In genomic region chr10:92240289-92241157, GRCh38 we compare ENCODE assay signal across 8 cellular contexts. TPM values are rescaled to one million over a fixed set of nuclear protein-coding genes. Genes with fewer than 3 reads are reported as not detected.
DNase-seq lines count a peak whose midpoint lies in the region; ATAC-seq and TF ChIP-seq lines count a peak whose summit lies in the region.

No MANE protein-coding gene starts in this region.

- peak; percentile 63 for ATAC-seq in GM18502 (IDR thresholded peaks at IDR 0.05; ENCODE audit: poor library complexity, unreplicated experiment)
- peak; percentile 57 for ATAC-seq in HG03045 (IDR thresholded peaks at IDR 0.05; ENCODE audit: unreplicated experiment)
- peak; percentile 43 for ATAC-seq in stimulated activated naive CD8-positive, alpha-beta T cell treated with anti-CD3 and anti-CD28 coated beads, Interleukin-15, amount 100 ng/mL, for 72 hours

- CTCF ChIA-PET in AG04449 (lab: Yijun Ruan, JAX), result no interaction called here
- CTCF ChIA-PET in activated CD4-positive, alpha-beta T cell treated with anti-CD3 and anti-CD28 coated beads, Interleukin-2, amount 10 ng/mL, durations not matched to agents 7 days and 5 days (lab: Charles Lee), result no interaction called here

- H3K4me1 Mint-ChIP-seq in activated CD4-positive, alpha-beta T cell treated with anti-CD3 and anti-CD28 coated beads, Interleukin-2, amount 10 ng/mL, durations not matched to agents 7 days and 5 days, result peaks cover 34% of the 10 kb centered on the region
- peaks cover 18% of the 10 kb centered on the region for H3K4me1 Mint-ChIP-seq in endothelial cell (ENCODE audit: unreplicated experiment)
- H3K4me1 Mint-ChIP-seq in stimulated activated naive CD8-positive, alpha-beta T cell treated with anti-CD3 and anti-CD28 coated beads, Interleukin-15, amount 100 ng/mL, for 72 hours, result peaks cover 36% of the 10 kb centered on the region

- no peak for DNase-seq in AG04449 (ENCODE audit: low read depth, low spot score)
- peak; percentile 79 for DNase-seq in NCI-H2227 treated with DMSO at 0.1 percent for 48 hours (lab: John Stamatoyannopoulos, UW)
- peak; percentile 48 for DNase-seq in activated CD4-positive, alpha-beta T cell treated with anti-CD3 and anti-CD28 coated beads, Interleukin-2, amount 10 ng/mL, durations not matched to agents 7 days and 5 days
- DNase-seq in endothelial cell (ENCODE audit: low spot score), result peak; percentile 28
- DNase-seq in lung microvascular endothelial cell (ENCODE audit: low read depth in 2 of 2), result peak; percentile 67 to 70
- peak; percentile 13 to 25 for DNase-seq in stimulated activated naive CD8-positive, alpha-beta T cell treated with anti-CD3 and anti-CD28 coated beads, Interleukin-15, amount 100 ng/mL, for 72 hours

- no peaks in the 10 kb centered on the region for H3K9me3 Mint-ChIP-seq in activated CD4-positive, alpha-beta T cell treated with anti-CD3 and anti-CD28 coated beads, Interleukin-2, amount 10 ng/mL, durations not matched to agents 7 days and 5 days
- H3K9me3 Mint-ChIP-seq in endothelial cell (ENCODE audit: unreplicated experiment), result no peaks in the 10 kb centered on the region
- no peaks in the 10 kb centered on the region for H3K9me3 Mint-ChIP-seq in stimulated activated naive CD8-positive, alpha-beta T cell treated with anti-CD3 and anti-CD28 coated beads, Interleukin-15, amount 100 ng/mL, for 72 hours

- peaks cover 19% of the 10 kb centered on the region for H3K36me3 Mint-ChIP-seq in activated CD4-positive, alpha-beta T cell treated with anti-CD3 and anti-CD28 coated beads, Interleukin-2, amount 10 ng/mL, durations not matched to agents 7 days and 5 days (ENCODE audit: low read depth)
- peaks cover 9% of the 10 kb centered on the region for H3K36me3 Mint-ChIP-seq in endothelial cell (ENCODE audit: low read depth, unreplicated experiment)

- TF ChIP-seq CTCF in AG04449 (IDR thresholded peaks at IDR 0.05; ENCODE audit: insufficient read depth, low read length, missing control alignments) (no peak), endothelial cell (IDR thresholded peaks at IDR 0.05; ENCODE audit: unreplicated experiment) (no peak)

- POLR2A ChIA-PET in AG04449 (lab: Yijun Ruan, JAX), result no interaction called here
- POLR2A ChIA-PET in activated CD4-positive, alpha-beta T cell treated with anti-CD3 and anti-CD28 coated beads, Interleukin-2, amount 10 ng/mL, durations not matched to agents 7 days and 5 days (lab: Charles Lee), result no interaction called here

- peak overlapping the region; percentile 84 for H3K27ac Mint-ChIP-seq in activated CD4-positive, alpha-beta T cell treated with anti-CD3 and anti-CD28 coated beads, Interleukin-2, amount 10 ng/mL, durations not matched to agents 7 days and 5 days
- H3K27ac Mint-ChIP-seq in endothelial cell (ENCODE audit: unreplicated experiment), result peak overlapping the region; percentile 70
- H3K27ac Mint-ChIP-seq in stimulated activated naive CD8-positive, alpha-beta T cell treated with anti-CD3 and anti-CD28 coated beads, Interleukin-15, amount 100 ng/mL, for 72 hours, result peak overlapping the region; percentile 55 to 79

- H3K27me3 Mint-ChIP-seq in activated CD4-positive, alpha-beta T cell treated with anti-CD3 and anti-CD28 coated beads, Interleukin-2, amount 10 ng/mL, durations not matched to agents 7 days and 5 days, result peaks cover 15% of the 10 kb centered on the region
- H3K27me3 Mint-ChIP-seq in endothelial cell (ENCODE audit: unreplicated experiment), result peaks cover 7% of the 10 kb centered on the region
- peaks cover 20% of the 10 kb centered on the region for H3K27me3 Mint-ChIP-seq in stimulated activated naive CD8-positive, alpha-beta T cell treated with anti-CD3 and anti-CD28 coated beads, Interleukin-15, amount 100 ng/mL, for 72 hours

- peak overlapping the region; percentile 80 for H3K4me3 Mint-ChIP-seq in activated CD4-positive, alpha-beta T cell treated with anti-CD3 and anti-CD28 coated beads, Interleukin-2, amount 10 ng/mL, durations not matched to agents 7 days and 5 days
- peak overlapping the region; percentile 98 for H3K4me3 Mint-ChIP-seq in endothelial cell (ENCODE audit: unreplicated experiment)
- H3K4me3 Mint-ChIP-seq in stimulated activated naive CD8-positive, alpha-beta T cell treated with anti-CD3 and anti-CD28 coated beads, Interleukin-15, amount 100 ng/mL, for 72 hours, result peak overlapping the region; percentile 75 to 95

- H3K4me3 ChIP-seq in AG04449 (ENCODE audit: low read depth, low read length), result peak overlapping the region; percentile 76

RNA-seq across cellular contexts. Expression of gene CPEB3, which starts 50.4 kb away (rescaled TPM):
- total RNA-seq in activated CD4-positive, alpha-beta T cell treated with anti-CD3 and anti-CD28 coated beads, Interleukin-2, amount 10 ng/mL, durations not matched to agents 7 days and 5 days, result 1 to 10 TPM; 2.2 to 2.6 TPM
- total RNA-seq in endothelial cell (ENCODE audit: unreplicated experiment), result 2.4 TPM
- 0.87 and 1.6 TPM in 2 replicates for total RNA-seq in lung microvascular endothelial cell

RNA-seq across cellular contexts. Expression of gene MARCHF5, which starts 50.4 kb away (rescaled TPM):
- total RNA-seq in activated CD4-positive, alpha-beta T cell treated with anti-CD3 and anti-CD28 coated beads, Interleukin-2, amount 10 ng/mL, durations not matched to agents 7 days and 5 days, result 10 to 100 TPM; 15.1 to 21.5 TPM
- total RNA-seq in endothelial cell (ENCODE audit: unreplicated experiment) (46.0 TPM), lung microvascular endothelial cell (19.4 and 21.6 TPM in 2 replicates)
